Comparison of ENCODE assay signal across 12 cellular contexts in the genomic region with DNA sequence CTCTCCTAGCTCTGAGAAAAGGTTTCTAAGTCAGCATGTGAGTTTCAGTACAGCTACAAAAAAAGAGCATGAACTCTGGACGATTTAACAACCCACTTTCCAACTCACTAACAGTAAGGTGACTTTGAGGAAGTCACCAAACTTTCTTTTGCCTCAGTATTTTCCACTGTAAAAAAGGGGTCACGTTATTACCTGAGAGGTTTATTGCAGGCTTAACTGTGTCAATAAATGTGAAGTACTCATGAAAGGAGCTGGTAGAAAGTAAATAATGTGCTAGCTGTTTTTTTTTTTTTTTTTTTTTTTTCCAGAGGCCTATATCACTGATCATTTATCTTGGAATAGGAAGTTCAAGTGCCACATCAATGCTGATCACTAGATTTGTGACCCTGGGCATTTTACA.
DNase-seq lines count a peak whose midpoint lies in the region; ATAC-seq, FAIRE-seq and TF ChIP-seq lines count a peak whose summit lies in the region.
"Had no signal": no experiment of that assay in that cellular context is flagged by ENCODE, and none has a peak within 500 bp of the region (broad histone marks: within the 10 kb centered on the region; RNA-seq: fewer than 3 reads in every experiment).

No MANE protein-coding gene starts in this region.

- intact Hi-C loops in mucosa of descending colon (cut with DNase I, micrococcal nuclease): no loop called here

- ATAC-seq in mucosa of descending colon: peak; percentile 91

- TF ChIP-seq CTCF in mucosa of descending colon (IDR thresholded peaks at IDR 0.05): no peak

- H3K9me3 ChIP-seq in mucosa of descending colon: no peaks in the 10 kb centered on the region

- POLR2A ChIA-PET in HEK293T (lab: Yijun Ruan, JAX): no interaction called here

- no peak overlapping the region for H3K4me3 ChIP-seq in mucosa of descending colon

- CTCF ChIA-PET in HEK293T (lab: Yijun Ruan, JAX): no interaction called here

- H3K36me3 ChIP-seq in mucosa of descending colon (ENCODE audit: low read depth): no peaks in the 10 kb centered on the region

- no peaks in the 10 kb centered on the region for H3K4me1 ChIP-seq in mucosa of descending colon (ENCODE audit: low read depth)

- FAIRE-seq in colon (lab: Jason Lieb, UNC): peak; percentile 75
- FAIRE-seq: A204.1, GM18507 had no signal

- DNase-seq in DMS53 (lab: John Stamatoyannopoulos, UW) (peak; percentile 80), HEK293T (ENCODE audit: extremely low spot score) (no peak), mucosa of descending colon (no peak), NCI-H2171 treated with DMSO at 0.1 percent for 48 hours (lab: John Stamatoyannopoulos, UW) (no peak), cerebellar cortex (ENCODE audit: low spot score) (no peak), NCI-H1436 treated with DMSO at 0.1 percent for 48 hours (lab: John Stamatoyannopoulos, UW) (no peak)
- DNase-seq: C1 segment of cervical spinal cord; CD4-positive, alpha-beta memory T cell; HCEC 1CT had no signal

TF ChIP-seq in HEK293T, 16 proteins besides CTCF, POLR2A, EP300 and RAD21:
- TF ChIP-seq FOXK2 (IDR thresholded peaks at IDR 0.05) (no peak), ZNF384 (IDR thresholded peaks at IDR 0.05) (peak; percentile 64), SP1 (IDR thresholded peaks at IDR 0.05) (no peak)
